In the genomic region with DNA sequence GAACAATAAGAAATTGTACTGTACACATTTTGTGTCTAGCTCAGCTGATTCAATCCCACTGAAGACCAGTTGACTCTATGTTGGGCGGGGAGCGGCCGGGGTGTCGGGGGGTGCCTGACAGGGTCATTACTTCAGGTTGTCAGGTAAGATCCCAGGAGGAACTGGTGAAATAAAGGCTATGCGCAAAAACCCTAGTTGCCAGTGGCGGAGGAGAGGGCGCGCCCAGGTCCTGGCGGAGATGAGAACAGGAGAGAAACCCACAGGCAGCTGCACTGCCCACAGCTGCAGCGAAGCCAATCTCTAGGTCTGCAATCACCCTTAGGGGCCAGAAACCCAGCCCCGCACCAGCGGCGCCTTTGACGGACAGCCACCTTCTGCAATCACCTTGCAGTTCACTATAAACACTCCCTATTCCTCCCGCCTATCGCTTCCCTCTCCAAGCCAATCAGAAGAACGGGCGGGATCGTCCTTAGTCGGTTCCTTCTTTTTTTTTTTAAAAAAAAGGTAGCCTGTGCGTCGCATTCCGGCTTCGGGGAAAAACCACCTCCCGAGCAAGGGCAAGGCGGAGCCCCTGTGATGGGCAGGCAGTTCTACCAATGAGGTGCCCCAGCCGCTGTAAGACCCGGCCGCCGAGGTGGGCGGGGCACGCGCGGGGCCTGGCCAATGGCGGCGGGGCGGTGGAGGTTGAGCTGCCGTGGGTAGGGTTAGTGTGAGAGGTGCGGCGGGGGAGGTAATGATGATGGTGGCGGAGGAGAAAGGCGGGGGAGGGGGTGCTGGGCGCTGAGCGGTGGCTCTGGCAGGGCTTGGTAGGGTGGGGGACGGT, we compare ENCODE assay signal across 8 cellular contexts. TPM values are rescaled to one million over a fixed set of nuclear protein-coding genes. Genes with fewer than 3 reads are reported as not detected.
DNase-seq lines count a peak whose midpoint lies in the region; ATAC-seq, FAIRE-seq and TF ChIP-seq lines count a peak whose summit lies in the region.

A gene (plus strand): TSS at position 707 of the 823 bp plus-strand sequence. CDS start 1,479 bp downstream, outside the sequence.

- H4K20me1 ChIP-seq in OCI-LY3 (ENCODE audit: insufficient read depth, low read length), result no peaks in the 10 kb centered on the region

- H3K4me1 ChIP-seq in OCI-LY3 (ENCODE audit: low read length) (peaks cover 19% of the 10 kb centered on the region), mesodermal cell (ENCODE audit: control insufficient read depth, insufficient read depth, low read length, poor library complexity, severe bottlenecking) (peaks cover 2% of the 10 kb centered on the region)

- peak; percentile 99 for DNase-seq in D341Med (ENCODE audit: low spot score)
- peak; percentile 98 for DNase-seq in HuH-7 (ENCODE audit: low spot score)
- DNase-seq in activated CD8-positive, alpha-beta memory T cell treated with anti-CD3 and anti-CD28 coated beads, Interleukin-2, amount 50 U/mL, for 48 hours, result peak; percentile 98
- peak; percentile 94 to 97 for DNase-seq in stimulated activated CD8-positive, alpha-beta memory T cell treated with anti-CD3 and anti-CD28 coated beads, Interleukin-15, amount 100 ng/mL, for 4 hours (ENCODE audit: low read depth in 2 of 2)

- H3K4me3 ChIP-seq in OCI-LY3 (ENCODE audit: low read length) (peak within 1 kb of the TSS; percentile 87), mesodermal cell (ENCODE audit: extremely low read depth, insufficient read depth, low read length, poor library complexity, severe bottlenecking) (peak within 1 kb of the TSS; percentile 58)

- peak within 1 kb of the TSS; percentile 80 for H3K9ac ChIP-seq in OCI-LY3 (ENCODE audit: low read length)

- H3K9me3 ChIP-seq in OCI-LY3 (ENCODE audit: insufficient read depth, low read length), result no peaks in the 10 kb centered on the region
- H3K9me3 ChIP-seq in mesodermal cell (ENCODE audit: control insufficient read depth, low read length), result no peaks in the 10 kb centered on the region

- H3K79me2 ChIP-seq in OCI-LY3 (ENCODE audit: low read length), result peaks cover 19% of the 10 kb centered on the region

- H3K4me2 ChIP-seq in OCI-LY3 (ENCODE audit: low read length), result peak within 1 kb of the TSS; percentile 95

- TF ChIP-seq CTCF in OCI-LY3 (IDR thresholded peaks at IDR 0.05; ENCODE audit: low read depth, low read length), result no peak

- FAIRE-seq in endometrium (lab: Jason Lieb, UNC), result peak; percentile 100

- H3K27ac ChIP-seq in OCI-LY3 (ENCODE audit: low read length) (peak within 1 kb of the TSS; percentile 28), mesodermal cell (ENCODE audit: low read depth, low read length, severe bottlenecking) (peak within 1 kb of the TSS; percentile 31)

- peak; percentile 96 for ATAC-seq in GM21515 (IDR thresholded peaks at IDR 0.05; ENCODE audit: unreplicated experiment)

- no peaks in the 10 kb centered on the region for H3K27me3 ChIP-seq in OCI-LY3 (ENCODE audit: low read depth, low read length)

- peaks cover 28% of the 10 kb centered on the region for H3K36me3 ChIP-seq in OCI-LY3 (replicated peaks; ENCODE audit: low read depth, low read length)
- peaks cover 18% of the 10 kb centered on the region for H3K36me3 ChIP-seq in mesodermal cell (ENCODE audit: control insufficient read depth, insufficient read depth, low read length)

- WGBS in mesodermal cell (ENCODE audit: insufficient coverage in 2 of 2), 2 experiments, result 0 to 1% methylated on average over 22 to 27 of the region's 45 CpGs

- H2AFZ ChIP-seq in OCI-LY3 (ENCODE audit: low read depth, low read length), result peak within 1 kb of the TSS; percentile 93

RNA-seq across cellular contexts. Expression of the gene that starts here (rescaled TPM):
- 17.0 TPM for polyA plus RNA-seq in mesodermal cell (2013, experiment 1 of 2)
- polyA plus RNA-seq in mesodermal cell (2013, experiment 2 of 2), result 24.4 TPM

Comparison
In these comparisons a context has a peak if more than half of its experiments do, and no peak if none do; other contexts are left out.
1. Peak in every context shown above with its lines: DNase-seq, ATAC-seq, H3K4me3 ChIP-seq and H3K27ac ChIP-seq.